ENCODE assay signal across 1 cellular context in the genomic region with DNA sequence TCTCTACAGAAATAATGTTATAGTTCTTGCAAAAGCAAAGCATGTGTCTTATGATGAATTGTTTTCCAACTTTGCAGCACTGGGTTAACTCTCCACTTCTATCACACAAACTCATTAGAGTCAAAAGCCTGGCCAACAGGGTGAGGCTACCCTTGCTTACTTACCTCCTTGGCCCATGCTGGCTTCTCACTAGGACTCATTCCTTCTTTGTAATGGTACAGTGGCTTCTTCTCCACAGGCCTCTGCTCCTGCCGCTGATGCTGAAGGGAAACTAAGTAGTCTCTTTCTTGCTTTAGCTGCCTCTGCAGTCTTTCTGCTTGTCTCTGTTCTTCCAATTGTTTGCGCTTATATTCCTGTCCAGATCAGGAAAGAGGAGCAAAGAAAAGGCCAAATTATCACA.
TF ChIP-seq lines count a peak whose summit lies in the region.

No MANE protein-coding gene starts in this region.

TF ChIP-seq in GM23338, 12 proteins besides CTCF, POLR2A, EP300 and RAD21:
- TF ChIP-seq ZNF114 (CRISPR knock-in tag; IDR thresholded peaks at IDR 0.05) (no peak), ZNF331 (CRISPR knock-in tag; IDR thresholded peaks at IDR 0.05; ENCODE audit: low read depth) (no peak), CREB1 (CRISPR knock-in tag; IDR thresholded peaks at IDR 0.05; ENCODE audit: low read depth) (no peak), POLR2AphosphoS5 (IDR thresholded peaks at IDR 0.05; ENCODE audit: low read depth) (no peak), EZH2 (IDR thresholded peaks at IDR 0.05; ENCODE audit: low read depth, unreplicated experiment) (no peak), JUNB (IDR thresholded peaks at IDR 0.05; ENCODE audit: unreplicated experiment) (no peak), EZH2phosphoT487 (IDR thresholded peaks at IDR 0.05; ENCODE audit: unreplicated experiment) (no peak)
- TF ChIP-seq, protein P1, sequence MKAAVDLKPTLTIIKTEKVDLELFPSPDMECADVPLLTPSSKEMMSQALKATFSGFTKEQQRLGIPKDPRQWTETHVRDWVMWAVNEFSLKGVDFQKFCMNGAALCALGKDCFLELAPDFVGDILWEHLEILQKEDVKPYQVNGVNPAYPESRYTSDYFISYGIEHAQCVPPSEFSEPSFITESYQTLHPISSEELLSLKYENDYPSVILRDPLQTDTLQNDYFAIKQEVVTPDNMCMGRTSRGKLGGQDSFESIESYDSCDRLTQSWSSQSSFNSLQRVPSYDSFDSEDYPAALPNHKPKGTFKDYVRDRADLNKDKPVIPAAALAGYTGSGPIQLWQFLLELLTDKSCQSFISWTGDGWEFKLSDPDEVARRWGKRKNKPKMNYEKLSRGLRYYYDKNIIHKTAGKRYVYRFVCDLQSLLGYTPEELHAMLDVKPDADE (IDR thresholded peaks at IDR 0.05), result no peak
